In genomic region chr22:46429327-46429853, GRCh38 we compare ENCODE assay signal across 1 cellular context.
TF ChIP-seq lines count a peak whose summit lies in the region.

No MANE protein-coding gene starts in this region.

TF ChIP-seq in GM23338, 12 proteins besides CTCF, POLR2A, EP300 and RAD21 (continued from another document):
- TF ChIP-seq REST (IDR thresholded peaks at IDR 0.05; ENCODE audit: unreplicated experiment) (no peak), NANOG (IDR thresholded peaks at IDR 0.05; ENCODE audit: borderline replicate concordance) (no peak), CREB1 (CRISPR knock-in tag; IDR thresholded peaks at IDR 0.05; ENCODE audit: low read depth) (no peak), STAT1 (IDR thresholded peaks at IDR 0.05; ENCODE audit: unreplicated experiment) (no peak), ZNF462 (CRISPR knock-in tag; IDR thresholded peaks at IDR 0.05) (no peak), EZH2phosphoT487 (IDR thresholded peaks at IDR 0.05; ENCODE audit: unreplicated experiment) (no peak), POLR2AphosphoS5 (IDR thresholded peaks at IDR 0.05; ENCODE audit: low read depth) (no peak)
